ENCODE assay signal across 26 cellular contexts in the genomic region with DNA sequence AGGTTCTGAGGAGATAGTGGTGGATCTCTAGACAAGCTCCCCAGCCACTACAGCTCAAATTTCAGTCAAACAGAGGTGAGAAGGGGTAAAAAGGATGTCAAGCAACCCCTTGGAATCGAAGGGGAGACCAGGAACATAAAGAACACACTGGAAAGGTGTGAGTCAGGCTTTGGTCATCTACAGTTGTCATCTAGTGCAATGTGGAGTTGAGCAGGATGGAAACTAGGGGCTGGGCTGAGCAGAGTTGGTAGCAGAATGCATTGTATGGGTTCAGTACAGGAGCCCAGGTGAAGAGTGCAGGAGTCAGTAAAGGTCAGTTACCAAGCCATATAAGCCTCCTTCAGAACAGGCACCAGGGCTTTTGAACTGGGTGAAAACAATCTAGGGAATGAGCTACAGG. TPM values are rescaled to one million over a fixed set of nuclear protein-coding genes. Genes with fewer than 3 reads are reported as not detected.
DNase-seq lines count a peak whose midpoint lies in the region; ATAC-seq lines count a peak whose summit lies in the region.
"Had no signal": no experiment of that assay in that cellular context is flagged by ENCODE, and none has a peak within 500 bp of the region (broad histone marks: within the 10 kb centered on the region; RNA-seq: fewer than 3 reads in every experiment).

No MANE protein-coding gene starts in this region.

- H3K9me3 Mint-ChIP-seq in activated naive CD8-positive, alpha-beta T cell treated with anti-CD3 and anti-CD28 coated beads, Interleukin-2, amount 50 U/mL, for 24 hours = peaks cover 5% of the 10 kb centered on the region
- H3K9me3 Mint-ChIP-seq: stimulated activated effector memory CD8-positive, alpha-beta T cell treated with anti-CD3 and anti-CD28 coated beads, Interleukin-12 subunit alpha, Interleukin-12 subunit beta, amount 100 ng/mL, for 72 hours had no signal

- peaks cover 16% of the 10 kb centered on the region for H3K4me1 Mint-ChIP-seq in activated naive CD8-positive, alpha-beta T cell treated with anti-CD3 and anti-CD28 coated beads, Interleukin-2, amount 50 U/mL, for 24 hours

- ATAC-seq in activated naive CD8-positive, alpha-beta T cell treated with anti-CD3 and anti-CD28 coated beads, Interleukin-2, amount 50 U/mL, for 24 hours = peak; percentile 82
- ATAC-seq in HG02571 (IDR thresholded peaks at IDR 0.05; ENCODE audit: unreplicated experiment) = no peak
- ATAC-seq: heart left ventricle; HepG2; stimulated activated effector memory CD8-positive, alpha-beta T cell treated with anti-CD3 and anti-CD28 coated beads, Interleukin-12 subunit alpha, Interleukin-12 subunit beta, amount 100 ng/mL, for 72 hours had no signal

- DNase-seq in M059J (ENCODE audit: low read depth) (peak; percentile 30), kidney glomerular epithelial cell (lab: John Stamatoyannopoulos, UW) (peak; percentile 17), NCI-H1436 treated with DMSO at 0.1 percent for 48 hours (lab: John Stamatoyannopoulos, UW) (no peak), CD1c-positive myeloid dendritic cell (ENCODE audit: extremely low spot score) (no peak), DMS79 (lab: John Stamatoyannopoulos, UW) (no peak)
- no peak for DNase-seq in activated naive CD8-positive, alpha-beta T cell treated with anti-CD3 and anti-CD28 coated beads, Interleukin-2, amount 50 U/mL, for 24 hours
- DNase-seq: activated CD4-positive, alpha-beta T cell treated with anti-CD3 and anti-CD28 coated beads for 1 hour; activated naive CD4-positive, alpha-beta T cell treated with anti-CD3 and anti-CD28 coated beads, Interleukin-2, amount 50 U/mL, for 16 hours; activated T-cell treated with anti-CD3 and anti-CD28 coated beads, Interleukin-2, amount 50 U/mL, for 72 hours; aorta; Calu3; heart left ventricle; Kasumi-1; mesenchymal stem cell; NCI-H1092 treated with DMSO at 0.1 percent for 48 hours; NCI-H2029; NCI-H82; nucleus accumbens; T-helper 1 cell had no signal

- no peak overlapping the region for H3K4me3 Mint-ChIP-seq in activated naive CD8-positive, alpha-beta T cell treated with anti-CD3 and anti-CD28 coated beads, Interleukin-2, amount 50 U/mL, for 24 hours
- H3K4me3 Mint-ChIP-seq: activated T-cell treated with anti-CD3 and anti-CD28 coated beads, Interleukin-2, amount 50 U/mL, for 72 hours; stimulated activated effector memory CD8-positive, alpha-beta T cell treated with anti-CD3 and anti-CD28 coated beads, Interleukin-12 subunit alpha, Interleukin-12 subunit beta, amount 100 ng/mL, for 72 hours had no signal

- H3K4me1 ChIP-seq in BLaER1 treated with 17β-estradiol and CSF1 and Interleukin-3, amounts not matched to agents 10 nM and 100 nM = peaks cover 15 to 37% (median 34%) of the 10 kb centered on the region in 10 experiments
- H3K4me1 ChIP-seq: HAP-1 had no signal

- peaks cover 18 to 60% (median 47%) of the 10 kb centered on the region in 11 experiments; a peak in 21 of 22 replicates for H3K9me3 ChIP-seq in BLaER1 treated with 17β-estradiol and CSF1 and Interleukin-3, amounts not matched to agents 10 nM and 100 nM (replicated peaks in 1 of 11)
- H3K9me3 ChIP-seq: HAP-1, heart left ventricle had no signal

- H3K36me3 Mint-ChIP-seq in activated naive CD8-positive, alpha-beta T cell treated with anti-CD3 and anti-CD28 coated beads, Interleukin-2, amount 50 U/mL, for 24 hours (ENCODE audit: low read depth) = no peaks in the 10 kb centered on the region
- H3K36me3 Mint-ChIP-seq: stimulated activated effector memory CD8-positive, alpha-beta T cell treated with anti-CD3 and anti-CD28 coated beads, Interleukin-12 subunit alpha, Interleukin-12 subunit beta, amount 100 ng/mL, for 72 hours had no signal

- no peaks in the 10 kb centered on the region for H4K20me1 ChIP-seq in BLaER1 treated with 17β-estradiol and CSF1 and Interleukin-3, amounts not matched to agents 10 nM and 100 nM

- H3K4me3 ChIP-seq in BLaER1 treated with 17β-estradiol and CSF1 and Interleukin-3, amounts not matched to agents 10 nM and 100 nM = no peak overlapping the region
- H3K4me3 ChIP-seq: HAP-1, heart left ventricle, smooth muscle cell had no signal

- H3K4me2 ChIP-seq in BLaER1 treated with 17β-estradiol and CSF1 and Interleukin-3, amounts not matched to agents 10 nM and 100 nM = peak overlapping the region in 8 of 11 experiments; percentile 10 to 89 (median 59); a peak in 14 of 22 replicates
- H3K4me2 ChIP-seq: smooth muscle cell had no signal

- peak overlapping the region in 3 of 11 experiments; percentile 62 to 71 (median 68); a peak in 3 of 22 replicates for H3K9ac ChIP-seq in BLaER1 treated with 17β-estradiol and CSF1 and Interleukin-3, amounts not matched to agents 10 nM and 100 nM

- H3K27ac Mint-ChIP-seq in activated naive CD8-positive, alpha-beta T cell treated with anti-CD3 and anti-CD28 coated beads, Interleukin-2, amount 50 U/mL, for 24 hours = peak overlapping the region; percentile 13
- H3K27ac Mint-ChIP-seq: activated T-cell treated with anti-CD3 and anti-CD28 coated beads, Interleukin-2, amount 50 U/mL, for 72 hours; stimulated activated effector memory CD8-positive, alpha-beta T cell treated with anti-CD3 and anti-CD28 coated beads, Interleukin-12 subunit alpha, Interleukin-12 subunit beta, amount 100 ng/mL, for 72 hours had no signal

- no peaks in the 10 kb centered on the region for H3K27me3 Mint-ChIP-seq in activated naive CD8-positive, alpha-beta T cell treated with anti-CD3 and anti-CD28 coated beads, Interleukin-2, amount 50 U/mL, for 24 hours

- no peaks in the 10 kb centered on the region for H3K36me3 ChIP-seq in BLaER1 treated with 17β-estradiol and CSF1 and Interleukin-3, amounts not matched to agents 10 nM and 100 nM
- H3K36me3 ChIP-seq: HAP-1, heart left ventricle had no signal

- no peaks in the 10 kb centered on the region for H3K27me3 ChIP-seq in BLaER1 treated with 17β-estradiol and CSF1 and Interleukin-3, amounts not matched to agents 10 nM and 100 nM
- H3K27me3 ChIP-seq: heart left ventricle had no signal

- H3K27ac ChIP-seq in BLaER1 treated with 17β-estradiol and CSF1 and Interleukin-3, amounts not matched to agents 10 nM and 100 nM = peak overlapping the region in 6 of 11 experiments; percentile 66 to 86 (median 82); a peak in 12 of 22 replicates
- H3K27ac ChIP-seq: C4-2B, heart left ventricle had no signal

RNA-seq across cellular contexts. Expression of a gene that starts 52.7 kb away (rescaled TPM):
- total RNA-seq in M059J (2014; rRNA removed; shearing (Covaris generic)) = 72.8 and 96.6 TPM in 2 replicates

Comparison
In these comparisons a context has a peak if more than half of its experiments do, and no peak if none do; other contexts are left out.
1. DNase-seq: peak in M059J (single experiment) and kidney glomerular epithelial cell (single experiment); none in activated naive CD8-positive, alpha-beta T cell treated with anti-CD3 and anti-CD28 coated beads, Interleukin-2, amount 50 U/mL, for 24 hours (single experiment), NCI-H1436 treated with DMSO at 0.1 percent for 48 hours (single experiment), CD1c-positive myeloid dendritic cell (single experiment) and DMS79 (single experiment).